In genomic region chr22:45311033-45311531, GRCh38 we compare ENCODE assay signal across 8 cellular contexts. TPM values are rescaled to one million over a fixed set of nuclear protein-coding genes. Genes with fewer than 3 reads are reported as not detected.
DNase-seq lines count a peak whose midpoint lies in the region; ATAC-seq, FAIRE-seq and TF ChIP-seq lines count a peak whose summit lies in the region.

No MANE protein-coding gene starts in this region.

- no peak for FAIRE-seq in bronchial epithelial cell (lab: Jason Lieb, UNC)

- H3K4me3 ChIP-seq in bronchial epithelial cell (ENCODE audit: low read depth, low read length) (peak overlapping the region; percentile 97), mucosa of stomach (ENCODE audit: low read length) (no peak overlapping the region)

- peaks cover 61% of the 10 kb centered on the region for H3K4me1 Mint-ChIP-seq in stimulated activated naive CD8-positive, alpha-beta T cell treated with anti-CD3 and anti-CD28 coated beads, Interleukin-15, Interleukin-2, amounts not matched to agents 100 ng/mL and 50 ng/mL, for 24 hours (ENCODE audit: low read depth)

- H3K9me3 ChIP-seq in mucosa of stomach (ENCODE audit: control insufficient read depth, low read length): no peaks in the 10 kb centered on the region

- no peak for DNase-seq in stimulated activated naive CD8-positive, alpha-beta T cell treated with anti-CD3 and anti-CD28 coated beads, Interleukin-15, Interleukin-2, amounts not matched to agents 100 U/mL and 50 U/mL, for 24 hours
- DNase-seq in bronchial epithelial cell (ENCODE audit: low read depth) (no peak), NCI-H446 (lab: John Stamatoyannopoulos, UW) (no peak), amniotic stem cell (lab: John Stamatoyannopoulos, UW) (no peak), AG08396 (ENCODE audit: low spot score) (no peak)
- no peak for DNase-seq in stimulated activated naive CD4-positive, alpha-beta T cell treated with Interleukin-2 at 50 U/mL for 16 hours (lab: John Stamatoyannopoulos, UW)

- H3K36me3 Mint-ChIP-seq in stimulated activated naive CD8-positive, alpha-beta T cell treated with anti-CD3 and anti-CD28 coated beads, Interleukin-15, Interleukin-2, amounts not matched to agents 100 ng/mL and 50 ng/mL, for 24 hours (ENCODE audit: low read depth): peaks cover 3% of the 10 kb centered on the region

- H3K27me3 Mint-ChIP-seq in stimulated activated naive CD8-positive, alpha-beta T cell treated with anti-CD3 and anti-CD28 coated beads, Interleukin-15, Interleukin-2, amounts not matched to agents 100 ng/mL and 50 ng/mL, for 24 hours: no peaks in the 10 kb centered on the region

- TF ChIP-seq CTCF in bronchial epithelial cell (IDR thresholded peaks at IDR 0.05; ENCODE audit: insufficient read depth, low read length, severe bottlenecking): no peak

- peaks cover 46% of the 10 kb centered on the region for H3K4me1 ChIP-seq in mucosa of stomach (ENCODE audit: control insufficient read depth, insufficient read depth, low read length)

- peak overlapping the region; percentile 89 for H3K4me3 Mint-ChIP-seq in stimulated activated naive CD8-positive, alpha-beta T cell treated with anti-CD3 and anti-CD28 coated beads, Interleukin-15, Interleukin-2, amounts not matched to agents 100 ng/mL and 50 ng/mL, for 24 hours

- H3K36me3 ChIP-seq in bronchial epithelial cell (ENCODE audit: control insufficient read depth, insufficient read depth, low read length): no peaks in the 10 kb centered on the region
- H3K36me3 ChIP-seq in mucosa of stomach (ENCODE audit: control insufficient read depth, insufficient read depth, low read length): no peaks in the 10 kb centered on the region

- ATAC-seq in stimulated activated naive CD8-positive, alpha-beta T cell treated with anti-CD3 and anti-CD28 coated beads, Interleukin-15, Interleukin-2, amounts not matched to agents 100 U/mL and 50 U/mL, for 24 hours: no peak

- H3K9me3 Mint-ChIP-seq in stimulated activated naive CD8-positive, alpha-beta T cell treated with anti-CD3 and anti-CD28 coated beads, Interleukin-15, Interleukin-2, amounts not matched to agents 100 ng/mL and 50 ng/mL, for 24 hours: no peaks in the 10 kb centered on the region

- H3K27me3 ChIP-seq in bronchial epithelial cell (ENCODE audit: control insufficient read depth, insufficient read depth, low read length) (no peaks in the 10 kb centered on the region), mucosa of stomach (ENCODE audit: control insufficient read depth, insufficient read depth, low read length) (no peaks in the 10 kb centered on the region)

- H3K9ac ChIP-seq in mucosa of stomach (ENCODE audit: low read length): peak overlapping the region; percentile 80

- H3K27ac Mint-ChIP-seq in stimulated activated naive CD8-positive, alpha-beta T cell treated with anti-CD3 and anti-CD28 coated beads, Interleukin-15, Interleukin-2, amounts not matched to agents 100 ng/mL and 50 ng/mL, for 24 hours: peak overlapping the region; percentile 50

RNA-seq across cellular contexts. Expression of gene FAM118A, which starts 1.3 kb away (rescaled TPM):
- 16.3 and 28.2 TPM in 2 replicates for total RNA-seq in bronchial epithelial cell

RNA-seq across cellular contexts. Expression of gene UPK3A, which starts 26.3 kb away (rescaled TPM):
- total RNA-seq in bronchial epithelial cell: not detected in 2 replicates
